Comparison of ENCODE assay signal across 9 cellular contexts in the genomic region with DNA sequence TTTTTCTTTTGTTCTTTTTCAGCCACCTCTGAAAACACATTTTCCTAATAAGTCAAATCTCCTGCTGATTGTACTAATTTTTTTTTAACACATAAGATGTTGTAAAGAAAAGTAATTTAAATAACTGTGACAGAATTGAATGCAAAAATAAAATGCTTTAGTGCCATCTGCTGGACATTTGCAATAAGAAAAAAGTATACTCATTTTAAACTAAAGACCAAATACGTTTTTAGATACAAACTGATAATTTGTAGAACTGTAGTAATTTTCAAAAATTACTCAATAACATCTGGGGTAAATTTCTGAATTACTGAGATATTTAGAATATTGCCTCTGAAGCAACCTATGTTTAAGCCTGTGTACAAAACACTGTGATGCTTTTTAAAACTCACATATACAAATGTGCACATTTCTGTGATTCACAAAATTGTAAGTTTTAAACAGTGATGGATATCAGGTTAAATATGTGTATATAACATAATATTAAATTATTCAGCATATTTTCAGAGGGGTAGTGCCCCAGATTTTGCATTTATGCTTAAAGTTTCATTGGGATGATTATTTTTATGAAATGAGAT.
A peak's percentile ranks its signal among the peaks of the same experiment; 100 is the strongest.
DNase-seq lines count a peak whose midpoint lies in the region; ATAC-seq and TF ChIP-seq lines count a peak whose summit lies in the region.
"Had no signal": no experiment of that assay in that cellular context is flagged by ENCODE, and none has a peak within 500 bp of the region (broad histone marks: within the 10 kb centered on the region; RNA-seq: fewer than 3 reads in every experiment).

No MANE protein-coding gene starts in this region.

- ATAC-seq in DND-41 (ENCODE audit: insufficient read depth, low read depth) (no peak), lung (ENCODE audit: insufficient read depth, low FRiP score) (no peak), HG02884 (IDR thresholded peaks at IDR 0.05; ENCODE audit: unreplicated experiment) (no peak), GM18520 (IDR thresholded peaks at IDR 0.05; ENCODE audit: unreplicated experiment) (no peak)

- H3K4me2 ChIP-seq in DND-41 (ENCODE audit: insufficient read depth, low read length): no peak overlapping the region
- H3K4me2 ChIP-seq in Loucy (ENCODE audit: low read depth, low read length, poor library complexity, severe bottlenecking): no peak overlapping the region

- H3K4me1 ChIP-seq in DND-41 (ENCODE audit: insufficient read depth, low read length): no peaks in the 10 kb centered on the region
- H3K4me1 ChIP-seq in Loucy (ENCODE audit: insufficient read depth, low read length, poor library complexity, severe bottlenecking): no peaks in the 10 kb centered on the region
- no peaks in the 10 kb centered on the region for H3K4me1 ChIP-seq in lung (ENCODE audit: control insufficient read depth in 2 of 2, insufficient read depth in 2 of 2, low read length in 2 of 2)

- H3K79me2 ChIP-seq in DND-41 (ENCODE audit: insufficient read depth, low read length) (no peaks in the 10 kb centered on the region), Loucy (ENCODE audit: insufficient read depth, low read length) (no peaks in the 10 kb centered on the region)

- H3K27me3 ChIP-seq in DND-41 (ENCODE audit: insufficient read depth, low read length, poor library complexity) (no peaks in the 10 kb centered on the region), Loucy (ENCODE audit: insufficient read depth, low read length, poor library complexity, severe bottlenecking) (no peaks in the 10 kb centered on the region), lung (ENCODE audit: control insufficient read depth, insufficient read depth) (no peaks in the 10 kb centered on the region)

- H3K9ac ChIP-seq in DND-41 (ENCODE audit: low read depth, low read length): no peak overlapping the region
- H3K9ac ChIP-seq in Loucy (ENCODE audit: low read depth, low read length, poor library complexity, severe bottlenecking): no peak overlapping the region

- in situ Hi-C loops in astrocyte of the cerebellum (cut with HindIII; ENCODE audit: low sequenced_read_pairs): loop anchor here (25.0 kb wide), 1 partner anchor 723 kb away; no protein-coding TSS in a partner anchor

- no peak overlapping the region for H3K4me3 ChIP-seq in DND-41 (ENCODE audit: low read depth in 1 of 2, low read length in 2 of 2)
- no peak overlapping the region for H3K4me3 ChIP-seq in Loucy (ENCODE audit: low read length, poor library complexity, severe bottlenecking)
- H3K4me3 ChIP-seq in astrocyte of the cerebellum (ENCODE audit: low read depth, low read length): no peak overlapping the region
- H3K4me3 ChIP-seq in lung: no peak overlapping the region

- peak; percentile 60 for TF ChIP-seq CTCF in DND-41 (IDR thresholded peaks at IDR 0.05; ENCODE audit: borderline replicate concordance, extremely low read depth, low read length, poor library complexity, severe bottlenecking)
- peak; percentile 78 for TF ChIP-seq CTCF in Loucy (conservative IDR thresholded peaks at IDR 0.05; ENCODE audit: low read length)
- peak; percentile 5 for TF ChIP-seq CTCF in astrocyte of the cerebellum (IDR thresholded peaks at IDR 0.05; ENCODE audit: low read depth, low read length, missing control alignments)
- peak; percentile 5 for TF ChIP-seq CTCF in lung (IDR thresholded peaks at IDR 0.05; ENCODE audit: control extremely low read depth, extremely low read depth)

- H3K9me3 ChIP-seq in DND-41 (ENCODE audit: insufficient read depth, low read length, severe bottlenecking): no peaks in the 10 kb centered on the region
- H3K9me3 ChIP-seq in Loucy (ENCODE audit: insufficient read depth, low read depth, low read length): no peaks in the 10 kb centered on the region
- H3K9me3 ChIP-seq in lung (ENCODE audit: control insufficient read depth in 2 of 2, insufficient read depth in 1 of 2, low read length in 1 of 2): no peaks in the 10 kb centered on the region

- no peaks in the 10 kb centered on the region for H3F3A ChIP-seq in Loucy (ENCODE audit: low read depth)

- H3K27ac ChIP-seq in DND-41 (ENCODE audit: low read length) (no peak overlapping the region), lung (ENCODE audit: low read depth in 1 of 2, low read length in 1 of 2) (no peak overlapping the region)

- no peak overlapping the region for H2AFZ ChIP-seq in DND-41 (ENCODE audit: low read depth, low read length)
- H2AFZ ChIP-seq in Loucy (ENCODE audit: low read length): no peak overlapping the region; the same call in 1 of the 2 replicates

- no peak for DNase-seq in DND-41
- DNase-seq in astrocyte of the cerebellum (ENCODE audit: low read depth): peak; percentile 23
- DNase-seq in lung (ENCODE audit: low spot score): no peak
- DNase-seq in NCI-H1436 (lab: John Stamatoyannopoulos, UW): no peak
- no peak for DNase-seq in activated CD8-positive, alpha-beta memory T cell treated with anti-CD3 and anti-CD28 coated beads, Interleukin-2, amount 50 U/mL, for 4 hours
- DNase-seq: activated naive CD8-positive, alpha-beta T cell treated with anti-CD3 and anti-CD28 coated beads, Interleukin-2, amount 10 ng/mL, durations not matched to agents 7 days and 5 days had no signal

- no peaks in the 10 kb centered on the region for H3K36me3 ChIP-seq in DND-41 (ENCODE audit: insufficient read depth, low read length)
- no peaks in the 10 kb centered on the region for H3K36me3 ChIP-seq in Loucy (ENCODE audit: insufficient read depth, low read length)
- H3K36me3 ChIP-seq in lung (ENCODE audit: control insufficient read depth in 2 of 2, insufficient read depth in 2 of 2, low read length in 2 of 2): no peaks in the 10 kb centered on the region

- H3K9me2 ChIP-seq in Loucy (replicated peaks; ENCODE audit: low read depth, low read length): no peaks in the 10 kb centered on the region

- 4 to 11% methylated on average over 1 of the region's 1 CpG for WGBS in lung, 2 donors

- no peaks in the 10 kb centered on the region for H4K20me1 ChIP-seq in DND-41 (ENCODE audit: insufficient read depth, low read length)
- H4K20me1 ChIP-seq in Loucy (ENCODE audit: insufficient read depth, low read length, poor library complexity, severe bottlenecking): no peaks in the 10 kb centered on the region

Comparison
In these comparisons a context has a peak if more than half of its experiments do, and no peak if none do; other contexts are left out.
1. CTCF ChIP-seq: peak in every context shown above with its lines; median percentile 78 in Loucy; 60 in DND-41; 5 in astrocyte of the cerebellum; 5 in lung.